Comparison of ENCODE assay signal across 9 cellular contexts in the genomic region with DNA sequence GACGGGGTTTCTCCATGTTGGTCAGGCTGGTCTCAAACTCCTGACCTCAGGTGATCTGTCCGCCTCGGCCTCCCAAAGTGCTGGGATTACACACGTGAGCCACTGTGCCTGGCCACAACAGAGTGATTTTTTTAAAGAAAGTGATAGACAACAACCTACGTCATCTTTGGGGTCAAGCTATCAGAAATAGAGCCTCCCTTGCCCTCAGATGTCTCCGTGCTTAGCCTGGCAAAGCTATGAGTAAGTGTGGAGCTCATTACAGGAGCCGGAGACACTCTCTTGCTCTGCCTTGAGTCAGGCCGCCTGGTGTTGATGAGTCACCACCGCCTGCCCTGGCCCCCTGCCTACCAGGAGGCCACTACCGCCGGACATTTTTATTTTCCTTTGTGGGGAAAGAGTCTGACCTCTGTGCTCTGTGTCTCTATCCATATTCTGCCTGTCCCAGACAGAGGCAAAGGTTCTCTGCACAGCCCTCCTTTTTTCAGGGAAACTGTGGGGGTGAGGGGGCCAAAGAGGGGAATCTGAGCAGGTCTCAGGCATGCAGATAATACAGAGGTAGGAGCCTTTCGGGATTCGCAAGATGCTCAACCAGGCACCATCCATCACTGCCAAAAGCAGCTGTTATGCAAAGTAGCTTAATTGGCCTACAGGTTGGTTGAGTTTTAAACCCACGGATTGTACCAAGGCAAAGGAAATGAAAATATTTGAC.
DNase-seq lines count a peak whose midpoint lies in the region; ATAC-seq and TF ChIP-seq lines count a peak whose summit lies in the region.
"Had no signal": no experiment of that assay in that cellular context is flagged by ENCODE, and none has a peak within 500 bp of the region (broad histone marks: within the 10 kb centered on the region; RNA-seq: fewer than 3 reads in every experiment).

No MANE protein-coding gene starts in this region.

- H3K9me3 ChIP-seq in left ventricle myocardium inferior (replicated peaks) = no peaks in the 10 kb centered on the region
- H3K9me3 ChIP-seq in skeletal muscle satellite cell (replicated peaks; ENCODE audit: low read length) = no peaks in the 10 kb centered on the region
- H3K9me3 ChIP-seq: BLaER1 had no signal

- H3K27me3 ChIP-seq in left ventricle myocardium inferior (ENCODE audit: low read depth) = no peaks in the 10 kb centered on the region
- no peaks in the 10 kb centered on the region for H3K27me3 ChIP-seq in skeletal muscle satellite cell (ENCODE audit: control insufficient read depth, insufficient read depth, low read length)
- H3K27me3 ChIP-seq: BLaER1 had no signal

- H3K9ac ChIP-seq in skeletal muscle satellite cell (ENCODE audit: low read depth, low read length) = peak overlapping the region; percentile 57
- H3K9ac ChIP-seq: BLaER1 had no signal

- peak overlapping the region; percentile 63 for H3K4me2 ChIP-seq in skeletal muscle satellite cell (ENCODE audit: low read length)
- H3K4me2 ChIP-seq: BLaER1 had no signal

- H3K9me3 Mint-ChIP-seq in WTC11 = no peaks in the 10 kb centered on the region
- H3K9me3 Mint-ChIP-seq in activated CD4-positive, alpha-beta T cell treated with anti-CD3 and anti-CD28 coated beads, Interleukin-2, amount 10 ng/mL, durations not matched to agents 7 days and 5 days = no peaks in the 10 kb centered on the region

- H3K4me1 ChIP-seq in left ventricle myocardium inferior (peaks cover 48% of the 10 kb centered on the region), skeletal muscle satellite cell (ENCODE audit: control insufficient read depth, insufficient read depth, low read length) (peaks cover 34% of the 10 kb centered on the region)

- H3K27ac ChIP-seq in left ventricle myocardium inferior (replicated peaks) = peak overlapping the region; percentile 93
- H3K27ac ChIP-seq: BLaER1 had no signal

- H3K36me3 ChIP-seq in left ventricle myocardium inferior = no peaks in the 10 kb centered on the region
- H3K36me3 ChIP-seq in skeletal muscle satellite cell (ENCODE audit: insufficient read depth, low read length) = no peaks in the 10 kb centered on the region
- H3K36me3 ChIP-seq: BLaER1 had no signal

- peaks cover 14% of the 10 kb centered on the region for H3K4me1 Mint-ChIP-seq in WTC11
- no peaks in the 10 kb centered on the region for H3K4me1 Mint-ChIP-seq in activated CD4-positive, alpha-beta T cell treated with anti-CD3 and anti-CD28 coated beads, Interleukin-2, amount 10 ng/mL, durations not matched to agents 7 days and 5 days

- no peaks in the 10 kb centered on the region; the same call in 1 of the 2 replicates for H3K27me3 Mint-ChIP-seq in WTC11 (ENCODE audit: low read depth)
- H3K27me3 Mint-ChIP-seq in activated CD4-positive, alpha-beta T cell treated with anti-CD3 and anti-CD28 coated beads, Interleukin-2, amount 10 ng/mL, durations not matched to agents 7 days and 5 days = no peaks in the 10 kb centered on the region

- peak; percentile 88 for ATAC-seq in WTC11
- no peak for ATAC-seq in GM21367 (IDR thresholded peaks at IDR 0.05; ENCODE audit: unreplicated experiment)

- intact Hi-C loops in left ventricle myocardium inferior (cut with micrococcal nuclease) = no loop called here

- DNase-seq in NCI-H2227 (lab: John Stamatoyannopoulos, UW; ENCODE audit: unreplicated experiment) = peak; percentile 4
- no peak for DNase-seq in NCI-H2227 treated with DMSO at 0.1 percent for 48 hours (lab: John Stamatoyannopoulos, UW)
- DNase-seq in WTC11 (ENCODE audit: low spot score) = no peak
- peak; percentile 78 for DNase-seq in left ventricle myocardium inferior
- no peak for DNase-seq in activated CD4-positive, alpha-beta T cell treated with anti-CD3 and anti-CD28 coated beads, Interleukin-2, amount 10 ng/mL, durations not matched to agents 7 days and 5 days
- no peak for DNase-seq in GM19240 (ENCODE audit: insufficient read length, low spot score)

- no peak overlapping the region for H3K27ac Mint-ChIP-seq in WTC11
- H3K27ac Mint-ChIP-seq in activated CD4-positive, alpha-beta T cell treated with anti-CD3 and anti-CD28 coated beads, Interleukin-2, amount 10 ng/mL, durations not matched to agents 7 days and 5 days = no peak overlapping the region

- H3K4me3 ChIP-seq in left ventricle myocardium inferior (no peak overlapping the region), skeletal muscle satellite cell (ENCODE audit: low read length) (peak overlapping the region; percentile 40)
- H3K4me3 ChIP-seq: BLaER1 had no signal

- CTCF ChIA-PET in WTC11 (lab: Charles Lee) = interaction anchor here (1.0 to 1.8 kb wide), 3 partner anchors 11 to 206 kb away, joined by 3 to 5 read pairs (median 4); no protein-coding TSS in a partner anchor
- CTCF ChIA-PET in activated CD4-positive, alpha-beta T cell treated with anti-CD3 and anti-CD28 coated beads, Interleukin-2, amount 10 ng/mL, durations not matched to agents 7 days and 5 days (lab: Charles Lee) = no interaction called here

- no peak overlapping the region for H3K4me3 Mint-ChIP-seq in WTC11
- no peak overlapping the region for H3K4me3 Mint-ChIP-seq in activated CD4-positive, alpha-beta T cell treated with anti-CD3 and anti-CD28 coated beads, Interleukin-2, amount 10 ng/mL, durations not matched to agents 7 days and 5 days

- POLR2A ChIA-PET in WTC11 (lab: Charles Lee) = no interaction called here
- POLR2A ChIA-PET in activated CD4-positive, alpha-beta T cell treated with anti-CD3 and anti-CD28 coated beads, Interleukin-2, amount 10 ng/mL, durations not matched to agents 7 days and 5 days (lab: Charles Lee) = no interaction called here

- no peaks in the 10 kb centered on the region for H3K36me3 Mint-ChIP-seq in WTC11
- H3K36me3 Mint-ChIP-seq in activated CD4-positive, alpha-beta T cell treated with anti-CD3 and anti-CD28 coated beads, Interleukin-2, amount 10 ng/mL, durations not matched to agents 7 days and 5 days (ENCODE audit: low read depth) = no peaks in the 10 kb centered on the region

- TF ChIP-seq CTCF in WTC11 (IDR thresholded peaks at IDR 0.05) = no peak
- TF ChIP-seq CTCF in left ventricle myocardium inferior (IDR thresholded peaks at IDR 0.05; ENCODE audit: borderline replicate concordance) = peak; percentile 28

TF ChIP-seq in WTC11, 78 proteins besides CTCF, POLR2A, EP300 and RAD21:
- TF ChIP-seq, protein P1, sequence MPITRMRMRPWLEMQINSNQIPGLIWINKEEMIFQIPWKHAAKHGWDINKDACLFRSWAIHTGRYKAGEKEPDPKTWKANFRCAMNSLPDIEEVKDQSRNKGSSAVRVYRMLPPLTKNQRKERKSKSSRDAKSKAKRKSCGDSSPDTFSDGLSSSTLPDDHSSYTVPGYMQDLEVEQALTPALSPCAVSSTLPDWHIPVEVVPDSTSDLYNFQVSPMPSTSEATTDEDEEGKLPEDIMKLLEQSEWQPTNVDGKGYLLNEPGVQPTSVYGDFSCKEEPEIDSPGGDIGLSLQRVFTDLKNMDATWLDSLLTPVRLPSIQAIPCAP (CRISPR knock-in tag; IDR thresholded peaks at IDR 0.05) = no peak
- TF ChIP-seq GABPB1 (CRISPR knock-in tag; IDR thresholded peaks at IDR 0.05) (peak; percentile 83), ZMAT4 (CRISPR knock-in tag; IDR thresholded peaks at IDR 0.05) (no peak), MAX (CRISPR knock-in tag; IDR thresholded peaks at IDR 0.05) (no peak), CREB1 (CRISPR knock-in tag; IDR thresholded peaks at IDR 0.05) (no peak), SMAD3 (CRISPR knock-in tag; IDR thresholded peaks at IDR 0.05; ENCODE audit: borderline replicate concordance) (no peak)
- TF ChIP-seq, protein P2, sequence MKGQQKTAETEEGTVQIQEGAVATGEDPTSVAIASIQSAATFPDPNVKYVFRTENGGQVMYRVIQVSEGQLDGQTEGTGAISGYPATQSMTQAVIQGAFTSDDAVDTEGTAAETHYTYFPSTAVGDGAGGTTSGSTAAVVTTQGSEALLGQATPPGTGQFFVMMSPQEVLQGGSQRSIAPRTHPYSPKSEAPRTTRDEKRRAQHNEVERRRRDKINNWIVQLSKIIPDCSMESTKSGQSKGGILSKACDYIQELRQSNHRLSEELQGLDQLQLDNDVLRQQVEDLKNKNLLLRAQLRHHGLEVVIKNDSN (CRISPR knock-in tag; IDR thresholded peaks at IDR 0.05) = no peak
TF ChIP-seq in WTC11: peak in this region for 1.

Comparison
In these comparisons a context has a peak if more than half of its experiments do, and no peak if none do; other contexts are left out.
1. DNase-seq: peak in NCI-H2227 (single experiment) and left ventricle myocardium inferior (single experiment); none in NCI-H2227 treated with DMSO at 0.1 percent for 48 hours (single experiment), WTC11 (single experiment), activated CD4-positive, alpha-beta T cell treated with anti-CD3 and anti-CD28 coated beads, Interleukin-2, amount 10 ng/mL, durations not matched to agents 7 days and 5 days (single experiment) and GM19240 (single experiment).